In genomic region chr20:47073766-47074475, GRCh38 we compare ENCODE assay signal across 22 cellular contexts.
"Had no signal": no experiment of that assay in that cellular context is flagged by ENCODE, and none has a peak within 500 bp of the region (broad histone marks: within the 10 kb centered on the region; RNA-seq: fewer than 3 reads in every experiment).

No MANE protein-coding gene starts in this region.

- H3K27ac ChIP-seq: HL-60 had no signal

- DNase-seq: Karpas-422, KG1, MG63, NCI-H1092, NCI-H1105 treated with DMSO at 0.1 percent for 48 hours, NCI-H1417 treated with DMSO at 0.1 percent for 48 hours, NCI-H146, NCI-H187, NCI-H2029, NCI-H2081 treated with DMSO at 0.1 percent for 48 hours, NCI-H2171, NCI-H226, NCI-H446, NCI-H510A, NCI-H524 treated with DMSO at 0.1 percent for 48 hours, NCI-H69, NCI-H774, RPMI8226, SHP77, SK-N-SH had no signal

- FAIRE-seq: RCC 7860 had no signal

- H3K4me3 ChIP-seq: MG63 had no signal

- H3K27me3 ChIP-seq: MG63 had no signal

- H3K9me3 ChIP-seq: SK-N-SH had no signal
